In the genomic region with DNA sequence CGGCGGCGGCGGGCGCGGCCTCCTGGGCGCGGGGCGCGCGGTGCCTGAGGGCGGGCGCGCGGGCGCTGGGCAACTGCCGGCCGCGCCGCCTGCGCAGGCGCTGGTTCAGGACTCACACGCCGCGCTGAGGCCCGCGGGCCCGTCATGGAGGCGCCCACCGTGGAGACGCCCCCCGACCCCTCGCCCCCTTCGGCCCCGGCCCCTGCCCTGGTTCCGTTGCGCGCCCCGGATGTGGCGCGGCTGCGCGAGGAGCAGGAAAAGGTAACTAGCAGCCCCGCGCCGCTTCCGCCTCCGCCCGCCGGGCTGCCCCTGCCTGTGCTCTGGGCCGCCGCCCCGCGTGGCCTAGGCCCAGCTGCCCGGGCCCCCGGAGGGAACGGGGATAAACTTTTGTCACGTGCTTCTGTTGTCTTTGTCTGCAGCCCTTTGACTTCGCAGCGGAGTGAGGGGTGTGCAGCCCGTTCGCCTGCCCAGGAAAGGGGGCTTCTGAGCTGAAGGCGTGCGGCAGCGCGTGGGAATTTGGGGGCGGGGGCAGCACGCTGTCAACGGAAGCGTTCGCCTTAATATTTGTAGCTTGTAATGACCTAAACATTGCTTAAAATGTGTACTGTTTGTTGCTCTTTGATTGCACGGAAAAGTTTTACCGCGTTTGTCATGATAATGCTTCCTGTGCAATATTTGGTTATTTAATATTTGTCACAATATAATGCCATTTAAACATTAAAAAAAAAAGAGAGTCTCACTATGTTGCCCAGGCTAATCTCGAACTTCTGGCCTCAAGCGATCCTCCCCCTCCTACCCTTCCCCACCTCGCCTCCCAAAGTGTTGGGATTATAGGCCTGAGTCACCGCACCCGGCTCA, we compare ENCODE assay signal across 1 cellular context.
TF ChIP-seq lines count a peak whose summit lies in the region.

No MANE protein-coding gene starts in this region.

TF ChIP-seq in SK-N-SH treated with all-trans-retinoic acid at 6 μM for 48 hours, 23 proteins besides CTCF, POLR2A, EP300 and RAD21 (continued from another document):
- no peak for TF ChIP-seq OSR1 (CRISPR knock-in tag; IDR thresholded peaks at IDR 0.05)
- no peak for TF ChIP-seq ZNF8 (CRISPR knock-in tag; IDR thresholded peaks at IDR 0.05)
- TF ChIP-seq, protein P1, sequence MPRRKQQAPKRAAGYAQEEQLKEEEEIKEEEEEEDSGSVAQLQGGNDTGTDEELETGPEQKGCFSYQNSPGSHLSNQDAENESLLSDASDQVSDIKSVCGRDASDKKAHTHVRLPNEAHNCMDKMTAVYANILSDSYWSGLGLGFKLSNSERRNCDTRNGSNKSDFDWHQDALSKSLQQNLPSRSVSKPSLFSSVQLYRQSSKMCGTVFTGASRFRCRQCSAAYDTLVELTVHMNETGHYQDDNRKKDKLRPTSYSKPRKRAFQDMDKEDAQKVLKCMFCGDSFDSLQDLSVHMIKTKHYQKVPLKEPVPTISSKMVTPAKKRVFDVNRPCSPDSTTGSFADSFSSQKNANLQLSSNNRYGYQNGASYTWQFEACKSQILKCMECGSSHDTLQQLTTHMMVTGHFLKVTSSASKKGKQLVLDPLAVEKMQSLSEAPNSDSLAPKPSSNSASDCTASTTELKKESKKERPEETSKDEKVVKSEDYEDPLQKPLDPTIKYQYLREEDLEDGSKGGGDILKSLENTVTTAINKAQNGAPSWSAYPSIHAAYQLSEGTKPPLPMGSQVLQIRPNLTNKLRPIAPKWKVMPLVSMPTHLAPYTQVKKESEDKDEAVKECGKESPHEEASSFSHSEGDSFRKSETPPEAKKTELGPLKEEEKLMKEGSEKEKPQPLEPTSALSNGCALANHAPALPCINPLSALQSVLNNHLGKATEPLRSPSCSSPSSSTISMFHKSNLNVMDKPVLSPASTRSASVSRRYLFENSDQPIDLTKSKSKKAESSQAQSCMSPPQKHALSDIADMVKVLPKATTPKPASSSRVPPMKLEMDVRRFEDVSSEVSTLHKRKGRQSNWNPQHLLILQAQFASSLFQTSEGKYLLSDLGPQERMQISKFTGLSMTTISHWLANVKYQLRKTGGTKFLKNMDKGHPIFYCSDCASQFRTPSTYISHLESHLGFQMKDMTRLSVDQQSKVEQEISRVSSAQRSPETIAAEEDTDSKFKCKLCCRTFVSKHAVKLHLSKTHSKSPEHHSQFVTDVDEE (CRISPR knock-in tag; IDR thresholded peaks at IDR 0.05) = no peak
- TF ChIP-seq RARB (CRISPR knock-in tag; IDR thresholded peaks at IDR 0.05) = no peak
- TF ChIP-seq ARNTL (CRISPR knock-in tag; IDR thresholded peaks at IDR 0.05; ENCODE audit: borderline replicate concordance, low read depth) = no peak
- TF ChIP-seq BACH2 (CRISPR knock-in tag; IDR thresholded peaks at IDR 0.05; ENCODE audit: borderline replicate concordance) = no peak
- no peak for TF ChIP-seq GLIS3 (CRISPR knock-in tag; IDR thresholded peaks at IDR 0.05)
- TF ChIP-seq ISL1 (CRISPR knock-in tag; IDR thresholded peaks at IDR 0.05) = no peak
